10 cellular contexts compared by ENCODE assay signal in the genomic region with DNA sequence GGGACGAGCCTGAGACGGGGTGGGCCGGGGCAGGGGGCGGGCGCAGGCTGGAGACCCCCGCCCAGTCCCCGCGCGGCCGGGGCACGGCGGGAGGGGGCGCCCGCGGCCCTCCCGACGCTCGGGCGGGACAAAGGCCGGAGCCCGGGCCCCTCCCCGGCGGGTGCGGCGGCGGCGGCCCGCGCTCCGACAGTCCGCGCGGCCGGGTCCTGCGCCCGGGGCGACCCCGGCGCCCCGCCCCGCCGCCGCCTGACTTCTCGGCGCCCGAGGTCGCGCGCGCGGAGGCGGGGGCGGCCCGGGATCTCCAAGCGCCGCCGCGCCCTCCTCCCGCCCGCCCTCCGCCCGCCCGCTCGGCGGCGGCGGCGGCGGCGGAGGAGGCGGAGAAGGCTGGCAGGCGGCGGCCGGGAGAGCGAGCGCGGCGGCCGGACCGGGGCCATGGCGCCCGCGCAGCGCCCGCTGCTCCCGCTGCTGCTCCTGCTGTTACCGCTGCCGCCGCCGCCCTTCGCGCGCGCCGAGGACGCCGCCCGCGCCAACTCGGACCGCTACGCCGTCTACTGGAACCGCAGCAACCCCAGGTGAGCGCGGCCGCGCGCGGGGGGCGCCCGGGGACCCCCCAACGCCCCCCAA. TPM values are rescaled to one million over a fixed set of nuclear protein-coding genes. Genes with fewer than 3 reads are reported as not detected.
DNase-seq lines count a peak whose midpoint lies in the region; ATAC-seq and TF ChIP-seq lines count a peak whose summit lies in the region.
"Had no signal": no experiment of that assay in that cellular context is flagged by ENCODE, and none has a peak within 500 bp of the region (broad histone marks: within the 10 kb centered on the region; RNA-seq: fewer than 3 reads in every experiment).

Gene EFNA2, plus strand, starts transcription at position 137 of the 624 bp plus-strand sequence. Its CDS starts 296 bp downstream, at position 433.

- CTCF ChIA-PET in Caco-2 (lab: Charles Lee) = no interaction called here

- H3K9me3 Mint-ChIP-seq in Caco-2 (ENCODE audit: unreplicated experiment) (no peaks in the 10 kb centered on the region), natural killer cell (no peaks in the 10 kb centered on the region)
- no peaks in the 10 kb centered on the region for H3K9me3 Mint-ChIP-seq in dendritic cell treated with granulocyte-macrophage colony-stimulating factor and Interleukin-4, amounts not matched to agents 40 ng/mL and 50 ng/mL, for 4 days

- no TSS peak for BruUV-seq in Caco-2 (replicated peaks; lab: Mats Ljungman, UMichigan)

- H3K4me3 Mint-ChIP-seq in Caco-2 (ENCODE audit: unreplicated experiment) = peak within 1 kb of the TSS; percentile 80
- peak within 1 kb of the TSS; percentile 62 for H3K4me3 Mint-ChIP-seq in dendritic cell treated with granulocyte-macrophage colony-stimulating factor and Interleukin-4, amounts not matched to agents 40 ng/mL and 50 ng/mL, for 4 days
- H3K4me3 Mint-ChIP-seq in natural killer cell = peak within 1 kb of the TSS; percentile 64

- peak in 2 of 3 donors; percentile 24 to 44 for ATAC-seq in natural killer cell
- ATAC-seq in HG03457 (IDR thresholded peaks at IDR 0.05; ENCODE audit: unreplicated experiment) = no peak
- ATAC-seq in HG03108 (IDR thresholded peaks at IDR 0.05; ENCODE audit: unreplicated experiment) = no peak
- ATAC-seq in GM18873 (IDR thresholded peaks at IDR 0.05; ENCODE audit: low FRiP score, unreplicated experiment) = no peak

- no peaks in the 10 kb centered on the region for H3K9me3 ChIP-seq in Caco-2
- H3K9me3 ChIP-seq: ovary had no signal

- peaks cover 13% of the 10 kb centered on the region for H3K36me3 Mint-ChIP-seq in Caco-2 (ENCODE audit: insufficient read depth, unreplicated experiment)
- H3K36me3 Mint-ChIP-seq in dendritic cell treated with granulocyte-macrophage colony-stimulating factor and Interleukin-4, amounts not matched to agents 40 ng/mL and 50 ng/mL, for 4 days (ENCODE audit: low read depth) = no peaks in the 10 kb centered on the region
- H3K36me3 Mint-ChIP-seq in natural killer cell = no peaks in the 10 kb centered on the region

- POLR2A ChIA-PET in Caco-2 (lab: Charles Lee) = interaction anchor here (2.1 kb wide), 1 partner anchor 17 kb away, joined by 11 read pairs; the partner anchor contains the start of gene CIRBP

- H3K4me3 ChIP-seq in Caco-2 (ENCODE audit: low read depth, low read length) = peak within 1 kb of the TSS; percentile 72
- H3K4me3 ChIP-seq: ovary had no signal

- DNase-seq in Caco-2 (no peak), natural killer cell (no peak), NCI-H146 treated with DMSO at 0.1 percent for 48 hours (lab: John Stamatoyannopoulos, UW; ENCODE audit: unreplicated experiment) (no peak)
- DNase-seq: activated CD8-positive, alpha-beta memory T cell treated with anti-CD3 and anti-CD28 coated beads, Interleukin-2, amount 50 U/mL, for 4 hours; ovary had no signal

- H3K4me1 ChIP-seq in Caco-2 = peaks cover 43% of the 10 kb centered on the region

- intact Hi-C loops in Caco-2 (cut with micrococcal nuclease; ENCODE audit: unreplicated experiment) (no loop called here), natural killer cell (cut with micrococcal nuclease) (no loop called here)
- intact Hi-C loops in dendritic cell treated with granulocyte-macrophage colony-stimulating factor and Interleukin-4, amounts not matched to agents 40 ng/mL and 50 ng/mL, for 4 days (cut with micrococcal nuclease) = no loop called here

- H3K4me1 Mint-ChIP-seq in Caco-2 (ENCODE audit: low read depth, unreplicated experiment) (peaks cover 8% of the 10 kb centered on the region), natural killer cell (peaks cover 0 to 14% of the 10 kb centered on the region in 2 donors)
- peaks cover 10% of the 10 kb centered on the region for H3K4me1 Mint-ChIP-seq in dendritic cell treated with granulocyte-macrophage colony-stimulating factor and Interleukin-4, amounts not matched to agents 40 ng/mL and 50 ng/mL, for 4 days (ENCODE audit: low read depth)

- TF ChIP-seq CTCF in Caco-2 (IDR thresholded peaks at IDR 0.05; ENCODE audit: insufficient read depth in 1 of 2, low read depth in 1 of 2, low read length in 1 of 2, severe bottlenecking in 1 of 2, unreplicated experiment in 1 of 2) (no peak), LNCAP (IDR thresholded peaks at IDR 0.05) (peak; percentile 25; the same call in 1 of the 2 replicates), natural killer cell (IDR thresholded peaks at IDR 0.05) (no peak)

- no peaks in the 10 kb centered on the region for H3K27me3 ChIP-seq in Caco-2 (replicated peaks; ENCODE audit: control insufficient read depth, insufficient read depth, low read length)

- H3K36me3 ChIP-seq in Caco-2 (ENCODE audit: control insufficient read depth, insufficient read depth, low read length) = no peaks in the 10 kb centered on the region
- H3K36me3 ChIP-seq: ovary had no signal

- H3K27ac Mint-ChIP-seq in Caco-2 (ENCODE audit: unreplicated experiment) (peak within 1 kb of the TSS; percentile 84), natural killer cell (no peak within 1 kb of the TSS)
- H3K27ac Mint-ChIP-seq in dendritic cell treated with granulocyte-macrophage colony-stimulating factor and Interleukin-4, amounts not matched to agents 40 ng/mL and 50 ng/mL, for 4 days = no peak within 1 kb of the TSS

- H3K27me3 Mint-ChIP-seq in Caco-2 (ENCODE audit: insufficient read depth, unreplicated experiment) = no peaks in the 10 kb centered on the region
- H3K27me3 Mint-ChIP-seq in dendritic cell treated with granulocyte-macrophage colony-stimulating factor and Interleukin-4, amounts not matched to agents 40 ng/mL and 50 ng/mL, for 4 days = peaks cover 71% of the 10 kb centered on the region
- H3K27me3 Mint-ChIP-seq in natural killer cell (ENCODE audit: low read depth in 2 of 2) = peaks cover 12 to 27% of the 10 kb centered on the region in 2 donors

RNA-seq across cellular contexts. Expression of gene EFNA2, which starts in this region (rescaled TPM):
- total RNA-seq in Caco-2 (2022) (18.6 and 20.6 TPM in 2 replicates), natural killer cell (not detected)
- total RNA-seq: ovary had no signal

Comparison
In these comparisons a context has a peak if more than half of its experiments do, and no peak if none do; other contexts are left out.
1. RNA of gene EFNA2 (total RNA-seq): 18.6 to 20.6 TPM in Caco-2; not detected in natural killer cell; every median in the first group is over 10 times any median in the second.
2. Peak in ATAC-seq in natural killer cell; RNA of the gene not detected or under 1 TPM.
3. Peak in every context shown above with its lines, with median percentiles within 50 percentile points of each other: H3K4me3 Mint-ChIP-seq.